ENCODE assay signal across 1 cellular context in the genomic region with DNA sequence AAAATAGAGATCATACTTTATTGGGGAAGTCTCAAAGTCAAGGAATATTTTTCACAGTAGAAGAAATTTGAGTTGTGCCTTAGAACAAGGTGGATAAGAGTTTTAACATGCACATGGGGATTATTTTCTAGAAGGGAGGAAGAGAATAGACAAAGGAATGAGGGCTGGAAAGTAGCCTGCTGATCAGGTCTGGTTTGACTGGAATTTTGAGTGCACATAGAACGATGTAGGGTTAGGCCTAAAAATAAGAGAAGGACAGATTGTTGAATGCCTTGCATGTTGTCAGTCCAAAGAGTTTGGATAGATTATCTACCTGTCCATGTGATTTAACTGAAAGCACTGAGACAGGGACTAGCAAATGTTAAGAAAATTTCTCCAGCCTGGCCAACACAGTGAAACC.
TF ChIP-seq lines count a peak whose summit lies in the region.

No MANE protein-coding gene starts in this region.

TF ChIP-seq in WTC11, 78 proteins besides CTCF, POLR2A, EP300 and RAD21 (continued from another document):
- TF ChIP-seq, protein P1, sequence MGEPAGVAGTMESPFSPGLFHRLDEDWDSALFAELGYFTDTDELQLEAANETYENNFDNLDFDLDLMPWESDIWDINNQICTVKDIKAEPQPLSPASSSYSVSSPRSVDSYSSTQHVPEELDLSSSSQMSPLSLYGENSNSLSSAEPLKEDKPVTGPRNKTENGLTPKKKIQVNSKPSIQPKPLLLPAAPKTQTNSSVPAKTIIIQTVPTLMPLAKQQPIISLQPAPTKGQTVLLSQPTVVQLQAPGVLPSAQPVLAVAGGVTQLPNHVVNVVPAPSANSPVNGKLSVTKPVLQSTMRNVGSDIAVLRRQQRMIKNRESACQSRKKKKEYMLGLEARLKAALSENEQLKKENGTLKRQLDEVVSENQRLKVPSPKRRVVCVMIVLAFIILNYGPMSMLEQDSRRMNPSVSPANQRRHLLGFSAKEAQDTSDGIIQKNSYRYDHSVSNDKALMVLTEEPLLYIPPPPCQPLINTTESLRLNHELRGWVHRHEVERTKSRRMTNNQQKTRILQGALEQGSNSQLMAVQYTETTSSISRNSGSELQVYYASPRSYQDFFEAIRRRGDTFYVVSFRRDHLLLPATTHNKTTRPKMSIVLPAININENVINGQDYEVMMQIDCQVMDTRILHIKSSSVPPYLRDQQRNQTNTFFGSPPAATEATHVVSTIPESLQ (CRISPR knock-in tag; IDR thresholded peaks at IDR 0.05), result no peak
- TF ChIP-seq, protein P2, sequence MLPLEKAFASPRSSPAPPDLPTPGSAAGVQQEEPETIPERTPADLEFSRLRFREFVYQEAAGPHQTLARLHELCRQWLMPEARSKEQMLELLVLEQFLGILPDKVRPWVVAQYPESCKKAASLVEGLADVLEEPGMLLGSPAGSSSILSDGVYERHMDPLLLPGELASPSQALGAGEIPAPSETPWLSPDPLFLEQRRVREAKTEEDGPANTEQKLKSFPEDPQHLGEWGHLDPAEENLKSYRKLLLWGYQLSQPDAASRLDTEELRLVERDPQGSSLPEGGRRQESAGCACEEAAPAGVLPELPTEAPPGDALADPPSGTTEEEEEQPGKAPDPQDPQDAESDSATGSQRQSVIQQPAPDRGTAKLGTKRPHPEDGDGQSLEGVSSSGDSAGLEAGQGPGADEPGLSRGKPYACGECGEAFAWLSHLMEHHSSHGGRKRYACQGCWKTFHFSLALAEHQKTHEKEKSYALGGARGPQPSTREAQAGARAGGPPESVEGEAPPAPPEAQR (CRISPR knock-in tag; IDR thresholded peaks at IDR 0.05), result no peak
- TF ChIP-seq ATF1 (CRISPR knock-in tag; IDR thresholded peaks at IDR 0.05), result no peak
- TF ChIP-seq, protein P3, sequence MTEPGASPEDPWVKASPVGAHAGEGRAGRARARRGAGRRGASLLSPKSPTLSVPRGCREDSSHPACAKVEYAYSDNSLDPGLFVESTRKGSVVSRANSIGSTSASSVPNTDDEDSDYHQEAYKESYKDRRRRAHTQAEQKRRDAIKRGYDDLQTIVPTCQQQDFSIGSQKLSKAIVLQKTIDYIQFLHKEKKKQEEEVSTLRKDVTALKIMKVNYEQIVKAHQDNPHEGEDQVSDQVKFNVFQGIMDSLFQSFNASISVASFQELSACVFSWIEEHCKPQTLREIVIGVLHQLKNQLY (CRISPR knock-in tag; IDR thresholded peaks at IDR 0.05), result no peak
- TF ChIP-seq RELA (CRISPR knock-in tag; IDR thresholded peaks at IDR 0.05; ENCODE audit: borderline replicate concordance), result no peak
- TF ChIP-seq, protein P4, sequence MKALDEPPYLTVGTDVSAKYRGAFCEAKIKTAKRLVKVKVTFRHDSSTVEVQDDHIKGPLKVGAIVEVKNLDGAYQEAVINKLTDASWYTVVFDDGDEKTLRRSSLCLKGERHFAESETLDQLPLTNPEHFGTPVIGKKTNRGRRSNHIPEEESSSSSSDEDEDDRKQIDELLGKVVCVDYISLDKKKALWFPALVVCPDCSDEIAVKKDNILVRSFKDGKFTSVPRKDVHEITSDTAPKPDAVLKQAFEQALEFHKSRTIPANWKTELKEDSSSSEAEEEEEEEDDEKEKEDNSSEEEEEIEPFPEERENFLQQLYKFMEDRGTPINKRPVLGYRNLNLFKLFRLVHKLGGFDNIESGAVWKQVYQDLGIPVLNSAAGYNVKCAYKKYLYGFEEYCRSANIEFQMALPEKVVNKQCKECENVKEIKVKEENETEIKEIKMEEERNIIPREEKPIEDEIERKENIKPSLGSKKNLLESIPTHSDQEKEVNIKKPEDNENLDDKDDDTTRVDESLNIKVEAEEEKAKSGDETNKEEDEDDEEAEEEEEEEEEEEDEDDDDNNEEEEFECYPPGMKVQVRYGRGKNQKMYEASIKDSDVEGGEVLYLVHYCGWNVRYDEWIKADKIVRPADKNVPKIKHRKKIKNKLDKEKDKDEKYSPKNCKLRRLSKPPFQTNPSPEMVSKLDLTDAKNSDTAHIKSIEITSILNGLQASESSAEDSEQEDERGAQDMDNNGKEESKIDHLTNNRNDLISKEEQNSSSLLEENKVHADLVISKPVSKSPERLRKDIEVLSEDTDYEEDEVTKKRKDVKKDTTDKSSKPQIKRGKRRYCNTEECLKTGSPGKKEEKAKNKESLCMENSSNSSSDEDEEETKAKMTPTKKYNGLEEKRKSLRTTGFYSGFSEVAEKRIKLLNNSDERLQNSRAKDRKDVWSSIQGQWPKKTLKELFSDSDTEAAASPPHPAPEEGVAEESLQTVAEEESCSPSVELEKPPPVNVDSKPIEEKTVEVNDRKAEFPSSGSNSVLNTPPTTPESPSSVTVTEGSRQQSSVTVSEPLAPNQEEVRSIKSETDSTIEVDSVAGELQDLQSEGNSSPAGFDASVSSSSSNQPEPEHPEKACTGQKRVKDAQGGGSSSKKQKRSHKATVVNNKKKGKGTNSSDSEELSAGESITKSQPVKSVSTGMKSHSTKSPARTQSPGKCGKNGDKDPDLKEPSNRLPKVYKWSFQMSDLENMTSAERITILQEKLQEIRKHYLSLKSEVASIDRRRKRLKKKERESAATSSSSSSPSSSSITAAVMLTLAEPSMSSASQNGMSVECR (CRISPR knock-in tag; IDR thresholded peaks at IDR 0.05; ENCODE audit: borderline replicate concordance), result no peak
- TF ChIP-seq MYBL2 (CRISPR knock-in tag; IDR thresholded peaks at IDR 0.05), result no peak
- TF ChIP-seq SP1 (CRISPR knock-in tag; conservative IDR thresholded peaks at IDR 0.05), result no peak
TF ChIP-seq in WTC11: peak in this region for 0.
